Comparison of ENCODE assay signal across 1 cellular context in the genomic region with DNA sequence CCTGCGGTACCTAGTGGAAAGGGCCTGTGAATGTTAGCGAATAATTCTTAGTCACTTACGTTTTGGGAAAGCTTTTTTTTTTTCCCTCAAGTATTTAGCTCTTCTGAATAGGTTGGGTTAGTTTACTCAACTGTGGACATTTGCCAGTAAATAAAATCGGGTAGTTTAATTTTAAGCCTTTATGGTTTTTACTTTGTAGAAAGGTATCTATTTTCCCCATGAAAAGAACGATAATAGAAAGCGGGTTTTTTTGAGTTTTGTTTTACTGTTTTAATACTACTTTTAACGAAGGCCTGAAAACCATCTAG.
TF ChIP-seq lines count a peak whose summit lies in the region.

No MANE protein-coding gene starts in this region.

TF ChIP-seq in GM23338, 12 proteins besides CTCF, POLR2A, EP300 and RAD21 (continued from another document):
- TF ChIP-seq, protein P1, sequence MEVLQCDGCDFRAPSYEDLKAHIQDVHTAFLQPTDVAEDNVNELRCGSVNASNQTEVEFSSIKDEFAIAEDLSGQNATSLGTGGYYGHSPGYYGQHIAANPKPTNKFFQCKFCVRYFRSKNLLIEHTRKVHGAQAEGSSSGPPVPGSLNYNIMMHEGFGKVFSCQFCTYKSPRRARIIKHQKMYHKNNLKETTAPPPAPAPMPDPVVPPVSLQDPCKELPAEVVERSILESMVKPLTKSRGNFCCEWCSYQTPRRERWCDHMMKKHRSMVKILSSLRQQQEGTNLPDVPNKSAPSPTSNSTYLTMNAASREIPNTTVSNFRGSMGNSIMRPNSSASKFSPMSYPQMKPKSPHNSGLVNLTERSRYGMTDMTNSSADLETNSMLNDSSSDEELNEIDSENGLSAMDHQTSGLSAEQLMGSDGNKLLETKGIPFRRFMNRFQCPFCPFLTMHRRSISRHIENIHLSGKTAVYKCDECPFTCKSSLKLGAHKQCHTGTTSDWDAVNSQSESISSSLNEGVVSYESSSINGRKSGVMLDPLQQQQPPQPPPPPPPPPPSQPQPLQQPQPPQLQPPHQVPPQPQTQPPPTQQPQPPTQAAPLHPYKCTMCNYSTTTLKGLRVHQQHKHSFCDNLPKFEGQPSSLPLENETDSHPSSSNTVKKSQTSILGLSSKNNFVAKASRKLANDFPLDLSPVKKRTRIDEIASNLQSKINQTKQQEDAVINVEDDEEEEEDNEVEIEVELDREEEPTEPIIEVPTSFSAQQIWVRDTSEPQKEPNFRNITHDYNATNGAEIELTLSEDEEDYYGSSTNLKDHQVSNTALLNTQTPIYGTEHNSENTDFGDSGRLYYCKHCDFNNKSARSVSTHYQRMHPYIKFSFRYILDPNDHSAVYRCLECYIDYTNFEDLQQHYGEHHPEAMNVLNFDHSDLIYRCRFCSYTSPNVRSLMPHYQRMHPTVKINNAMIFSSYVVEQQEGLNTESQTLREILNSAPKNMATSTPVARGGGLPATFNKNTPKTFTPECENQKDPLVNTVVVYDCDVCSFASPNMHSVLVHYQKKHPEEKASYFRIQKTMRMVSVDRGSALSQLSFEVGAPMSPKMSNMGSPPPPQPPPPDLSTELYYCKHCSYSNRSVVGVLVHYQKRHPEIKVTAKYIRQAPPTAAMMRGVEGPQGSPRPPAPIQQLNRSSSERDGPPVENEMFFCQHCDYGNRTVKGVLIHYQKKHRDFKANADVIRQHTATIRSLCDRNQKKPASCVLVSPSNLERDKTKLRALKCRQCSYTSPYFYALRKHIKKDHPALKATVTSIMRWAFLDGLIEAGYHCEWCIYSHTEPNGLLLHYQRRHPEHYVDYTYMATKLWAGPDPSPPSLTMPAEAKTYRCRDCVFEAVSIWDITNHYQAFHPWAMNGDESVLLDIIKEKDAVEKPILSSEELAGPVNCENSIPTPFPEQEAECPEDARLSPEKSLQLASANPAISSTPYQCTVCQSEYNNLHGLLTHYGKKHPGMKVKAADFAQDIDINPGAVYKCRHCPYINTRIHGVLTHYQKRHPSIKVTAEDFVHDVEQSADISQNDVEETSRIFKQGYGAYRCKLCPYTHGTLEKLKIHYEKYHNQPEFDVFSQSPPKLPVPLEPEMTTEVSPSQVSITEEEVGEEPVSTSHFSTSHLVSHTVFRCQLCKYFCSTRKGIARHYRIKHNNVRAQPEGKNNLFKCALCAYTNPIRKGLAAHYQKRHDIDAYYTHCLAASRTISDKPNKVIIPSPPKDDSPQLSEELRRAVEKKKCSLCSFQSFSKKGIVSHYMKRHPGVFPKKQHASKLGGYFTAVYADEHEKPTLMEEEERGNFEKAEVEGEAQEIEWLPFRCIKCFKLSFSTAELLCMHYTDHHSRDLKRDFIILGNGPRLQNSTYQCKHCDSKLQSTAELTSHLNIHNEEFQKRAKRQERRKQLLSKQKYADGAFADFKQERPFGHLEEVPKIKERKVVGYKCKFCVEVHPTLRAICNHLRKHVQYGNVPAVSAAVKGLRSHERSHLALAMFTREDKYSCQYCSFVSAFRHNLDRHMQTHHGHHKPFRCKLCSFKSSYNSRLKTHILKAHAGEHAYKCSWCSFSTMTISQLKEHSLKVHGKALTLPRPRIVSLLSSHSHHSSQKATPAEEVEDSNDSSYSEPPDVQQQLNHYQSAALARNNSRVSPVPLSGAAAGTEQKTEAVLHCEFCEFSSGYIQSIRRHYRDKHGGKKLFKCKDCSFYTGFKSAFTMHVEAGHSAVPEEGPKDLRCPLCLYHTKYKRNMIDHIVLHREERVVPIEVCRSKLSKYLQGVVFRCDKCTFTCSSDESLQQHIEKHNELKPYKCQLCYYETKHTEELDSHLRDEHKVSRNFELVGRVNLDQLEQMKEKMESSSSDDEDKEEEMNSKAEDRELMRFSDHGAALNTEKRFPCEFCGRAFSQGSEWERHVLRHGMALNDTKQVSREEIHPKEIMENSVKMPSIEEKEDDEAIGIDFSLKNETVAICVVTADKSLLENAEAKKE (CRISPR knock-in tag; IDR thresholded peaks at IDR 0.05): no peak
- TF ChIP-seq ZNF114 (CRISPR knock-in tag; IDR thresholded peaks at IDR 0.05): no peak
- no peak for TF ChIP-seq CREB1 (CRISPR knock-in tag; IDR thresholded peaks at IDR 0.05; ENCODE audit: low read depth)
- TF ChIP-seq, protein P2, sequence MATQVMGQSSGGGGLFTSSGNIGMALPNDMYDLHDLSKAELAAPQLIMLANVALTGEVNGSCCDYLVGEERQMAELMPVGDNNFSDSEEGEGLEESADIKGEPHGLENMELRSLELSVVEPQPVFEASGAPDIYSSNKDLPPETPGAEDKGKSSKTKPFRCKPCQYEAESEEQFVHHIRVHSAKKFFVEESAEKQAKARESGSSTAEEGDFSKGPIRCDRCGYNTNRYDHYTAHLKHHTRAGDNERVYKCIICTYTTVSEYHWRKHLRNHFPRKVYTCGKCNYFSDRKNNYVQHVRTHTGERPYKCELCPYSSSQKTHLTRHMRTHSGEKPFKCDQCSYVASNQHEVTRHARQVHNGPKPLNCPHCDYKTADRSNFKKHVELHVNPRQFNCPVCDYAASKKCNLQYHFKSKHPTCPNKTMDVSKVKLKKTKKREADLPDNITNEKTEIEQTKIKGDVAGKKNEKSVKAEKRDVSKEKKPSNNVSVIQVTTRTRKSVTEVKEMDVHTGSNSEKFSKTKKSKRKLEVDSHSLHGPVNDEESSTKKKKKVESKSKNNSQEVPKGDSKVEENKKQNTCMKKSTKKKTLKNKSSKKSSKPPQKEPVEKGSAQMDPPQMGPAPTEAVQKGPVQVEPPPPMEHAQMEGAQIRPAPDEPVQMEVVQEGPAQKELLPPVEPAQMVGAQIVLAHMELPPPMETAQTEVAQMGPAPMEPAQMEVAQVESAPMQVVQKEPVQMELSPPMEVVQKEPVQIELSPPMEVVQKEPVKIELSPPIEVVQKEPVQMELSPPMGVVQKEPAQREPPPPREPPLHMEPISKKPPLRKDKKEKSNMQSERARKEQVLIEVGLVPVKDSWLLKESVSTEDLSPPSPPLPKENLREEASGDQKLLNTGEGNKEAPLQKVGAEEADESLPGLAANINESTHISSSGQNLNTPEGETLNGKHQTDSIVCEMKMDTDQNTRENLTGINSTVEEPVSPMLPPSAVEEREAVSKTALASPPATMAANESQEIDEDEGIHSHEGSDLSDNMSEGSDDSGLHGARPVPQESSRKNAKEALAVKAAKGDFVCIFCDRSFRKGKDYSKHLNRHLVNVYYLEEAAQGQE (IDR thresholded peaks at IDR 0.05; ENCODE audit: unreplicated experiment): no peak
